In the genomic region with DNA sequence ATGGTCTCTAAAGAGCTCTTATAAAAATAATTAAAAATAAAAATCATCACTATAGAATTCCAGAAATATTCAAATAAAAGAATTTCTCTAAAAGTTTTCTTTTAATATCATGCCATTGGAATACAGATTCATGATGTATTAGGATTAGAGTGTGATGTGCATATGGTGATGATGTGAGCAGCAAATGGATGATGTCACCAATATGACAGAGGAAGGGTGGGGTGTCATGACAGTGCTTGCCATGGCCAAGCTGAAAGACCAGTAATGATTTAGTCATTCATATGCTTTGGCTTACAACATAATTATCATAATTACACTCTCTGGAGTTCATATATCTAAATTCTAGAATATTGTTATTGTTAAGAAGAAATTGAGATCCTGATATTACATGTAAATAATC, we compare ENCODE assay signal across 26 cellular contexts.
"Had no signal": no experiment of that assay in that cellular context is flagged by ENCODE, and none has a peak within 500 bp of the region (broad histone marks: within the 10 kb centered on the region; RNA-seq: fewer than 3 reads in every experiment).

No MANE protein-coding gene starts in this region.

- DNase-seq: colonic mucosa; effector CD8-positive, alpha-beta T cell; foreskin keratinocyte; hypothalamus; immature natural killer cell; islet precursor cell; kidney glomerular epithelial cell; left colon; left ventricle myocardium superior; lower lobe of right lung; naive thymus-derived CD8-positive, alpha-beta T cell; occipital lobe; ovary; posterior cingulate gyrus; psoas muscle; right cardiac atrium; spleen; stimulated activated CD4-positive, alpha-beta T cell treated with anti-CD3 and anti-CD28 coated beads, Interleukin-4, amount 100 ng/mL, for 4 hours; stimulated activated naive CD8-positive, alpha-beta T cell treated with anti-CD3 and anti-CD28 coated beads, Interleukin-15, Interleukin-2, amounts not matched to agents 100 U/mL and 50 U/mL, for 24 hours; upper lobe of left lung had no signal

- H3K4me3 Mint-ChIP-seq: dendritic cell treated with granulocyte-macrophage colony-stimulating factor and Interleukin-4, amounts not matched to agents 40 ng/mL and 50 ng/mL, for 4 days; immature natural killer cell; naive thymus-derived CD8-positive, alpha-beta T cell; stimulated activated memory B cell treated with anti-CD40 and anti-IgM and Interleukin-4, amounts not matched to agents 10 μg/mL and 1 μg/mL and 100 μg/mL, for 72 hours had no signal

- H3K27me3 ChIP-seq: colonic mucosa, foreskin keratinocyte, ovary, spleen, tibial nerve, upper lobe of left lung had no signal

- H3K27me3 Mint-ChIP-seq: dendritic cell treated with granulocyte-macrophage colony-stimulating factor and Interleukin-4, amounts not matched to agents 40 ng/mL and 50 ng/mL, for 4 days; naive thymus-derived CD8-positive, alpha-beta T cell; stimulated activated memory B cell treated with anti-CD40 and anti-IgM and Interleukin-4, amounts not matched to agents 10 μg/mL and 1 μg/mL and 100 μg/mL, for 72 hours had no signal

- H3K27ac ChIP-seq: colonic mucosa, foreskin keratinocyte, lower lobe of right lung, ovary, psoas muscle, skin epidermis, spleen, thoracic aorta, tibial nerve, upper lobe of left lung had no signal

- H3K9me3 ChIP-seq: colonic mucosa had no signal

- FAIRE-seq: urothelium cell line had no signal

- H3K36me3 ChIP-seq: colonic mucosa, ovary had no signal

- H3K4me1 ChIP-seq: colonic mucosa, lower lobe of right lung, psoas muscle, spleen, tibial nerve had no signal

- H3K4me3 ChIP-seq: colonic mucosa, lower lobe of right lung, ovary, psoas muscle, skin epidermis, spleen, thoracic aorta, tibial nerve, upper lobe of left lung had no signal

- H3K4me1 Mint-ChIP-seq: immature natural killer cell; naive thymus-derived CD8-positive, alpha-beta T cell; stimulated activated memory B cell treated with anti-CD40 and anti-IgM and Interleukin-4, amounts not matched to agents 10 μg/mL and 1 μg/mL and 100 μg/mL, for 72 hours had no signal

- H3K27ac Mint-ChIP-seq: dendritic cell treated with granulocyte-macrophage colony-stimulating factor and Interleukin-4, amounts not matched to agents 40 ng/mL and 50 ng/mL, for 4 days; immature natural killer cell; naive thymus-derived CD8-positive, alpha-beta T cell; stimulated activated memory B cell treated with anti-CD40 and anti-IgM and Interleukin-4, amounts not matched to agents 10 μg/mL and 1 μg/mL and 100 μg/mL, for 72 hours had no signal

- ATAC-seq: foreskin keratinocyte; left colon; left ventricle myocardium superior; lower lobe of right lung; naive thymus-derived CD8-positive, alpha-beta T cell; psoas muscle; right cardiac atrium; stimulated activated memory B cell treated with anti-CD40 and anti-IgM and Interleukin-4, amounts not matched to agents 10 μg/mL and 1 μg/mL and 100 μg/mL, for 72 hours; stimulated activated naive CD8-positive, alpha-beta T cell treated with anti-CD3 and anti-CD28 coated beads, Interleukin-15, Interleukin-2, amounts not matched to agents 100 U/mL and 50 U/mL, for 24 hours had no signal
